Comparison of ENCODE assay signal across 15 cellular contexts in the genomic region with DNA sequence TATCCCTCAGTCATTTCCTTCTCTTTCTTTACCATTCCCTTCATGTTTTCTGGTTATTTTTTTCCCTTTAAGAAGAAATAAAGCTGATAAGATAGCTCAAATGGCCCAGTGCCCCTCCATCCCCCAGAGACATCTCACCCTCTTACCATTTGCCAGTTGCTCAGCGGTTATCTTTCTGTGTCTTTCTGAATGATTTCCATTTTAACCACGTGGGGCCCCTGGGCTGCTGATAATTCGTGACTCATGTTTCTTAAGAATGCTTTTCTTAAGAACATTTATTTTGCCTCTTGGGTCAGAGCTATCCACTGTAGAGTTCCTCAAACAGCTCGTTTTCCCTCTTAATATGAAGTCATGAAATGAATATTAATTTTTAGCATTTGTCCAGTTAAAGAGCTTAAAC.
A peak's percentile ranks its signal among the peaks of the same experiment; 100 is the strongest.
DNase-seq lines count a peak whose midpoint lies in the region; ATAC-seq and TF ChIP-seq lines count a peak whose summit lies in the region.
"Had no signal": no experiment of that assay in that cellular context is flagged by ENCODE, and none has a peak within 500 bp of the region (broad histone marks: within the 10 kb centered on the region; RNA-seq: fewer than 3 reads in every experiment).

No MANE protein-coding gene starts in this region.

- H3F3A ChIP-seq in SK-N-SH (replicated peaks; ENCODE audit: insufficient read depth): no peaks in the 10 kb centered on the region

- no peak overlapping the region for H2AFZ ChIP-seq in SK-N-SH (ENCODE audit: low read depth)

- H3K79me2 ChIP-seq in SK-N-SH (ENCODE audit: insufficient read depth): no peaks in the 10 kb centered on the region

- H3K4me2 ChIP-seq in SK-N-SH: no peak overlapping the region

- TF ChIP-seq RAD21 in SK-N-SH (IDR thresholded peaks at IDR 0.05; ENCODE audit: low read length): no peak

- no peak for ATAC-seq in SK-N-SH treated with all-trans-retinoic acid at 6 μM for 48 hours
- ATAC-seq: foreskin keratinocyte; naive thymus-derived CD4-positive, alpha-beta T cell had no signal

- POLR2A ChIA-PET in SK-N-SH (lab: Yijun Ruan, JAX): no interaction called here

- no peaks in the 10 kb centered on the region for H4K20me1 ChIP-seq in SK-N-SH (ENCODE audit: insufficient read depth)

- DNase-seq in SK-N-SH (no peak), SK-MEL-5 (ENCODE audit: low read depth, low spot score) (peak; percentile 57), fibroblast of the aortic adventitia (ENCODE audit: low read depth) (peak; percentile 93), renal cortical epithelial cell (ENCODE audit: low read depth) (peak; percentile 35), GM19240 (ENCODE audit: insufficient read length, low spot score) (no peak), NCI-H82 (lab: John Stamatoyannopoulos, UW) (no peak), epidermal melanocyte (ENCODE audit: insufficient read length, low spot score) (no peak)
- DNase-seq: 8988T; activated naive CD4-positive, alpha-beta T cell; cortex of kidney; foreskin keratinocyte; naive thymus-derived CD4-positive, alpha-beta T cell; NCI-H2171 treated with DMSO at 0.1 percent for 48 hours had no signal

- H3K9me3 ChIP-seq in SK-N-SH: no peaks in the 10 kb centered on the region
- H3K9me3 ChIP-seq: tibial nerve had no signal

- 20% methylated on average over 4 of the region's 4 CpGs for WGBS in SK-N-SH (ENCODE audit: low lambda C conversion rate)

- CTCF ChIA-PET in SK-N-SH (lab: Yijun Ruan, JAX): interaction anchor here (1.8 to 3.8 kb wide), 3 partner anchors 14 to 438 kb away, joined by 4 to 26 read pairs (median 18); no protein-coding TSS in a partner anchor

- no peak overlapping the region for H3K9ac ChIP-seq in SK-N-SH

- no peak for TF ChIP-seq EP300 in SK-N-SH (IDR thresholded peaks at IDR 0.05; ENCODE audit: borderline replicate concordance in 1 of 2, low read depth in 1 of 2, low read length in 1 of 2)

- no peaks in the 10 kb centered on the region for H3K36me3 ChIP-seq in SK-N-SH (replicated peaks in 1 of 2; ENCODE audit: control insufficient read depth in 1 of 2, insufficient read depth in 2 of 2, low read length in 1 of 2)
- H3K36me3 ChIP-seq: tibial nerve had no signal

- H3K9me2 ChIP-seq in SK-N-SH: no peaks in the 10 kb centered on the region

- TF ChIP-seq CTCF in SK-N-SH (IDR thresholded peaks at IDR 0.05) (no peak), fibroblast of the aortic adventitia (IDR thresholded peaks at IDR 0.05; ENCODE audit: insufficient read depth, low read length) (no peak)

- H3K4me3 ChIP-seq in SK-N-SH (ENCODE audit: low read depth in 2 of 2, low read length in 1 of 2) (no peak overlapping the region), fibroblast of the aortic adventitia (ENCODE audit: low read depth, low read length) (no peak overlapping the region)
- H3K4me3 ChIP-seq: tibial nerve had no signal

- H3K4me1 ChIP-seq in SK-N-SH (ENCODE audit: control insufficient read depth in 1 of 2, insufficient read depth in 2 of 2, low read depth in 1 of 2, low read length in 1 of 2): no peaks in the 10 kb centered on the region
- H3K4me1 ChIP-seq: foreskin keratinocyte had no signal

- H3K27me3 ChIP-seq in SK-N-SH (ENCODE audit: insufficient read depth): no peaks in the 10 kb centered on the region
- H3K27me3 ChIP-seq: foreskin keratinocyte, tibial nerve had no signal

- in situ Hi-C loops in SK-MEL-5 (cut with HindIII; ENCODE audit: low pct_unique_long_range_greater_than_20kb, low sequenced_read_pairs): loop anchor here (25.0 kb wide), 1 partner anchor 432 kb away; no protein-coding TSS in a partner anchor

- no peak overlapping the region for H3K27ac ChIP-seq in SK-N-SH (ENCODE audit: low read depth in 2 of 2, low read length in 1 of 2)
- H3K27ac ChIP-seq: foreskin keratinocyte, tibial nerve had no signal

TF ChIP-seq in SK-N-SH treated with all-trans-retinoic acid at 6 μM for 48 hours, 23 proteins besides CTCF, POLR2A, EP300 and RAD21:
- 0 out of 2 replicates have a peak, but pooled peaks have one; percentile 14 for TF ChIP-seq ISL1 (CRISPR knock-in tag; IDR thresholded peaks at IDR 0.05)
- TF ChIP-seq CSDC2 (CRISPR knock-in tag; IDR thresholded peaks at IDR 0.05): no peak

TF ChIP-seq in SK-N-SH, 30 proteins besides CTCF, POLR2A, EP300 and RAD21:
- TF ChIP-seq CHD2 (IDR thresholded peaks at IDR 0.05; ENCODE audit: low read length, partially characterized antibody) (no peak), SMC3 (IDR thresholded peaks at IDR 0.05; ENCODE audit: low read depth, low read length) (no peak), MXI1 (IDR thresholded peaks at IDR 0.05; ENCODE audit: low read depth, low read length) (no peak), GABPA (IDR thresholded peaks at IDR 0.05; ENCODE audit: low read depth) (no peak), ELF1 (IDR thresholded peaks at IDR 0.05) (no peak), NRF1 (IDR thresholded peaks at IDR 0.05; ENCODE audit: low read depth, low read length) (no peak), TEAD4 (IDR thresholded peaks at IDR 0.05; ENCODE audit: borderline replicate concordance, insufficient read depth) (no peak), TAF1 (IDR thresholded peaks at IDR 0.05; ENCODE audit: borderline replicate concordance, low read depth, low read length) (no peak), GATA2 (CRISPR knock-in tag; IDR thresholded peaks at IDR 0.05) (no peak), RXRA (IDR thresholded peaks at IDR 0.05; ENCODE audit: borderline replicate concordance, low read depth) (no peak)
- TF ChIP-seq, protein P1, sequence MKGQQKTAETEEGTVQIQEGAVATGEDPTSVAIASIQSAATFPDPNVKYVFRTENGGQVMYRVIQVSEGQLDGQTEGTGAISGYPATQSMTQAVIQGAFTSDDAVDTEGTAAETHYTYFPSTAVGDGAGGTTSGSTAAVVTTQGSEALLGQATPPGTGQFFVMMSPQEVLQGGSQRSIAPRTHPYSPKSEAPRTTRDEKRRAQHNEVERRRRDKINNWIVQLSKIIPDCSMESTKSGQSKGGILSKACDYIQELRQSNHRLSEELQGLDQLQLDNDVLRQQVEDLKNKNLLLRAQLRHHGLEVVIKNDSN (IDR thresholded peaks at IDR 0.05; ENCODE audit: borderline replicate concordance, low read depth): no peak
- TF ChIP-seq, protein P2, sequence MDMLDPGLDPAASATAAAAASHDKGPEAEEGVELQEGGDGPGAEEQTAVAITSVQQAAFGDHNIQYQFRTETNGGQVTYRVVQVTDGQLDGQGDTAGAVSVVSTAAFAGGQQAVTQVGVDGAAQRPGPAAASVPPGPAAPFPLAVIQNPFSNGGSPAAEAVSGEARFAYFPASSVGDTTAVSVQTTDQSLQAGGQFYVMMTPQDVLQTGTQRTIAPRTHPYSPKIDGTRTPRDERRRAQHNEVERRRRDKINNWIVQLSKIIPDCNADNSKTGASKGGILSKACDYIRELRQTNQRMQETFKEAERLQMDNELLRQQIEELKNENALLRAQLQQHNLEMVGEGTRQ (IDR thresholded peaks at IDR 0.05; ENCODE audit: borderline replicate concordance, low read depth, low read length): no peak
- TF ChIP-seq, protein P3, sequence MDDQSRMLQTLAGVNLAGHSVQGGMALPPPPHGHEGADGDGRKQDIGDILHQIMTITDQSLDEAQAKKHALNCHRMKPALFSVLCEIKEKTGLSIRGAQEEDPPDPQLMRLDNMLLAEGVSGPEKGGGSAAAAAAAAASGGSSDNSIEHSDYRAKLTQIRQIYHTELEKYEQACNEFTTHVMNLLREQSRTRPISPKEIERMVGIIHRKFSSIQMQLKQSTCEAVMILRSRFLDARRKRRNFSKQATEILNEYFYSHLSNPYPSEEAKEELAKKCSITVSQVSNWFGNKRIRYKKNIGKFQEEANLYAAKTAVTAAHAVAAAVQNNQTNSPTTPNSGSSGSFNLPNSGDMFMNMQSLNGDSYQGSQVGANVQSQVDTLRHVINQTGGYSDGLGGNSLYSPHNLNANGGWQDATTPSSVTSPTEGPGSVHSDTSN (IDR thresholded peaks at IDR 0.05): no peak
- TF ChIP-seq, protein P4, sequence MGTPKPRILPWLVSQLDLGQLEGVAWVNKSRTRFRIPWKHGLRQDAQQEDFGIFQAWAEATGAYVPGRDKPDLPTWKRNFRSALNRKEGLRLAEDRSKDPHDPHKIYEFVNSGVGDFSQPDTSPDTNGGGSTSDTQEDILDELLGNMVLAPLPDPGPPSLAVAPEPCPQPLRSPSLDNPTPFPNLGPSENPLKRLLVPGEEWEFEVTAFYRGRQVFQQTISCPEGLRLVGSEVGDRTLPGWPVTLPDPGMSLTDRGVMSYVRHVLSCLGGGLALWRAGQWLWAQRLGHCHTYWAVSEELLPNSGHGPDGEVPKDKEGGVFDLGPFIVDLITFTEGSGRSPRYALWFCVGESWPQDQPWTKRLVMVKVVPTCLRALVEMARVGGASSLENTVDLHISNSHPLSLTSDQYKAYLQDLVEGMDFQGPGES (IDR thresholded peaks at IDR 0.05; ENCODE audit: low read depth, low read length): no peak

Comparison
In these comparisons a context has a peak if more than half of its experiments do, and no peak if none do; other contexts are left out.
1. DNase-seq: peak in SK-MEL-5 (single experiment), fibroblast of the aortic adventitia (single experiment) and renal cortical epithelial cell (single experiment); none in SK-N-SH (single experiment), GM19240 (single experiment), NCI-H82 (single experiment) and epidermal melanocyte (single experiment).